Comparison of ENCODE assay signal across 15 cellular contexts in genomic region chr1:44926311-44926781, GRCh38.
A peak's percentile ranks its signal among the peaks of the same experiment; 100 is the strongest.
DNase-seq lines count a peak whose midpoint lies in the region; ATAC-seq and TF ChIP-seq lines count a peak whose summit lies in the region.
"Had no signal": no experiment of that assay in that cellular context is flagged by ENCODE, and none has a peak within 500 bp of the region (broad histone marks: within the 10 kb centered on the region; RNA-seq: fewer than 3 reads in every experiment).

No MANE protein-coding gene starts in this region.

- peak overlapping the region; percentile 42; the same call in 1 of the 2 replicates for H3K14ac ChIP-seq in IMR-90 (replicated peaks; ENCODE audit: low read depth, low read length)

- peak overlapping the region; percentile 56 for H4K5ac ChIP-seq in IMR-90 (ENCODE audit: low read depth, low read length)

- no peaks in the 10 kb centered on the region; the same call in 1 of the 2 replicates for H4K20me1 ChIP-seq in IMR-90 (ENCODE audit: insufficient read depth, low read length)
- H4K20me1 ChIP-seq in neural progenitor cell (ENCODE audit: low read depth) = no peaks in the 10 kb centered on the region

- DNase-seq in AG08396 (ENCODE audit: low spot score) (peak; percentile 16), IMR-90 (peak; percentile 66), chondrocyte (ENCODE audit: low spot score) (no peak), neural progenitor cell (ENCODE audit: low spot score) (no peak), SKM-1 (lab: John Stamatoyannopoulos, UW; ENCODE audit: unreplicated experiment) (no peak), progenitor cell of endocrine pancreas (ENCODE audit: low spot score, unreplicated experiment) (no peak)
- DNase-seq in central memory CD4-positive, alpha-beta T cell = no peak
- DNase-seq in activated naive CD4-positive, alpha-beta T cell treated with anti-CD3 and anti-CD28 coated beads, Interleukin-2, amount 50 U/mL, for 16 hours = no peak
- DNase-seq: activated CD4-positive, alpha-beta T cell treated with anti-CD3 and anti-CD28 coated beads for 4 hours; activated naive CD8-positive, alpha-beta T cell treated with anti-CD3 and anti-CD28 coated beads, Interleukin-2, amount 10 ng/mL, durations not matched to agents 7 days and 5 days; immature natural killer cell; naive thymus-derived CD4-positive, alpha-beta T cell; NCI-H2081; NCI-H526 treated with DMSO at 0.1 percent for 48 hours; OCI-M1 had no signal

- no TSS peak for BruUV-seq in IMR-90 (replicated peaks; lab: Mats Ljungman, UMichigan)

- peaks cover 3% of the 10 kb centered on the region for H3K36me3 Mint-ChIP-seq in chondrocyte (ENCODE audit: low read depth)
- peaks cover 9% of the 10 kb centered on the region for H3K36me3 Mint-ChIP-seq in neural progenitor cell
- peaks cover 9% of the 10 kb centered on the region for H3K36me3 Mint-ChIP-seq in progenitor cell of endocrine pancreas (ENCODE audit: insufficient read depth)

- peak overlapping the region; percentile 39; the same call in 1 of the 2 replicates for H3K18ac ChIP-seq in IMR-90 (ENCODE audit: low read depth, low read length)

- H3K36me3 ChIP-seq in IMR-90 (ENCODE audit: control insufficient read depth, insufficient read depth, low read length) = no peaks in the 10 kb centered on the region
- no peaks in the 10 kb centered on the region for H3K36me3 ChIP-seq in neural progenitor cell

- H3K27me3 ChIP-seq in IMR-90 (ENCODE audit: control insufficient read depth, insufficient read depth, low read length) (no peaks in the 10 kb centered on the region), neural progenitor cell (no peaks in the 10 kb centered on the region)

- H3K4me1 ChIP-seq in IMR-90 (ENCODE audit: control insufficient read depth, insufficient read depth, low read length) (peaks cover 12% of the 10 kb centered on the region), neural progenitor cell (no peaks in the 10 kb centered on the region)

- no peak for TF ChIP-seq RAD21 in IMR-90 (IDR thresholded peaks at IDR 0.05; ENCODE audit: low read length)

- ATAC-seq in IMR-90 (ENCODE audit: low read depth) = peak; percentile 35
- ATAC-seq: naive thymus-derived CD4-positive, alpha-beta T cell had no signal

- intact Hi-C loops in IMR-90 (cut with micrococcal nuclease) = no loop called here

- TF ChIP-seq CTCF in IMR-90 (conservative IDR thresholded peaks at IDR 0.05; ENCODE audit: low read depth, low read length) (no peak), chondrocyte (IDR thresholded peaks at IDR 0.05) (no peak), neural progenitor cell (IDR thresholded peaks at IDR 0.05) (no peak), progenitor cell of endocrine pancreas (IDR thresholded peaks at IDR 0.05; ENCODE audit: unreplicated experiment) (no peak)

- peaks cover 7% of the 10 kb centered on the region for H3K9me3 Mint-ChIP-seq in chondrocyte (ENCODE audit: low read depth)
- H3K9me3 Mint-ChIP-seq in neural progenitor cell = no peaks in the 10 kb centered on the region
- H3K9me3 Mint-ChIP-seq in progenitor cell of endocrine pancreas (ENCODE audit: low read depth) = no peaks in the 10 kb centered on the region
- H3K9me3 Mint-ChIP-seq: activated naive CD8-positive, alpha-beta T cell treated with anti-CD3 and anti-CD28 coated beads, Interleukin-2, amount 10 ng/mL, durations not matched to agents 7 days and 5 days; immature natural killer cell; naive thymus-derived CD4-positive, alpha-beta T cell had no signal

- dilution Hi-C loops in IMR-90 (cut with HindIII; ENCODE audit: low sequenced_read_pairs, unreplicated experiment) = no loop called here

- peak overlapping the region; percentile 64 for H2BK5ac ChIP-seq in IMR-90 (ENCODE audit: low read depth, low read length, poor library complexity, severe bottlenecking)

- H3K9me3 ChIP-seq in IMR-90 (ENCODE audit: control insufficient read depth, insufficient read depth, low read length) (peaks cover 2% of the 10 kb centered on the region; the same call in 1 of the 2 replicates), neural progenitor cell (ENCODE audit: low read depth) (no peaks in the 10 kb centered on the region)

- H2AK5ac ChIP-seq in IMR-90 (ENCODE audit: low read depth, low read length) = peak overlapping the region; percentile 79; the same call in 1 of the 2 replicates

- H3K4ac ChIP-seq in IMR-90 (ENCODE audit: low read depth, low read length) = peak overlapping the region; percentile 61

- no peaks in the 10 kb centered on the region for H3K79me2 ChIP-seq in neural progenitor cell (ENCODE audit: low read depth)

- WGBS in IMR-90 (ENCODE audit: extremely low coverage in 2 of 2, insufficient read length in 1 of 2), 2 experiments = no CpG with 5 or more reads among the region's 1 CpG

- CTCF ChIA-PET in IMR-90 (lab: Yijun Ruan, JAX) = interaction anchor here (0.6 to 1.3 kb wide), 3 partner anchors 13 to 37 kb away, joined by 3 to 4 read pairs (median 3); no protein-coding TSS in a partner anchor

- H3K9me1 ChIP-seq in IMR-90 (ENCODE audit: insufficient read depth, low read length) = peaks cover 6% of the 10 kb centered on the region; the same call in 1 of the 2 replicates

- peaks cover 64% of the 10 kb centered on the region for H3K4me1 Mint-ChIP-seq in chondrocyte (ENCODE audit: low read depth)
- H3K4me1 Mint-ChIP-seq in neural progenitor cell = no peaks in the 10 kb centered on the region
- no peaks in the 10 kb centered on the region for H3K4me1 Mint-ChIP-seq in progenitor cell of endocrine pancreas (ENCODE audit: low read depth)
- H3K4me1 Mint-ChIP-seq: activated naive CD8-positive, alpha-beta T cell treated with anti-CD3 and anti-CD28 coated beads, Interleukin-2, amount 10 ng/mL, durations not matched to agents 7 days and 5 days; immature natural killer cell had no signal

- no peak overlapping the region for H3K9ac ChIP-seq in IMR-90 (ENCODE audit: low read depth, low read length)
- H3K9ac ChIP-seq in neural progenitor cell = no peak overlapping the region

- peak overlapping the region; percentile 59 for H2BK120ac ChIP-seq in IMR-90 (ENCODE audit: low read depth, low read length)

- POLR2A ChIA-PET in IMR-90 (lab: Charles Lee; ENCODE audit: unreplicated experiment) = no interaction called here

- in situ Hi-C loops in IMR-90 (cut with MboI; ENCODE audit: low sequenced_read_pairs) = no loop called here

- H2BK15ac ChIP-seq in IMR-90 (ENCODE audit: low read depth, low read length) = peak overlapping the region; percentile 12; the same call in 1 of the 3 replicates

- H3K23ac ChIP-seq in IMR-90 (ENCODE audit: low read depth, low read length) = peak overlapping the region; percentile 44; the same call in 1 of the 2 replicates

- H3K4me3 ChIP-seq in IMR-90 (ENCODE audit: insufficient read depth, low read depth, low read length) (no peak overlapping the region), neural progenitor cell (no peak overlapping the region)

- H3K4me2 ChIP-seq in IMR-90 (ENCODE audit: low read depth, low read length) (peak overlapping the region; percentile 31), neural progenitor cell (no peak overlapping the region)

- H4K8ac ChIP-seq in IMR-90 (ENCODE audit: low read depth in 2 of 2, low read length in 2 of 2) = peak overlapping the region in 1 of 2 experiments; percentile 67; a peak in 2 of 4 replicates

- H3F3A ChIP-seq in neural progenitor cell (ENCODE audit: low read depth) = no peaks in the 10 kb centered on the region

- no peak for TF ChIP-seq POLR2A in IMR-90 (IDR thresholded peaks at IDR 0.05; ENCODE audit: low read depth, low read length)

- peak overlapping the region; percentile 66 for H2AK9ac ChIP-seq in IMR-90 (replicated peaks; ENCODE audit: low read depth, low read length, poor library complexity)

- H3K4me3 Mint-ChIP-seq in chondrocyte (ENCODE audit: unreplicated experiment) (no peak overlapping the region), neural progenitor cell (no peak overlapping the region), progenitor cell of endocrine pancreas (ENCODE audit: low read depth) (no peak overlapping the region)
- H3K4me3 Mint-ChIP-seq: activated naive CD8-positive, alpha-beta T cell treated with anti-CD3 and anti-CD28 coated beads, Interleukin-2, amount 10 ng/mL, durations not matched to agents 7 days and 5 days; immature natural killer cell; naive thymus-derived CD4-positive, alpha-beta T cell had no signal

- H3K79me1 ChIP-seq in IMR-90 (ENCODE audit: low read depth in 1 of 2, low read length in 2 of 2) = 0 out of 4 replicates have a peak, but pooled peaks cover 0 to 3% of the 10 kb centered on the region in 2 experiments

- no peak overlapping the region for H3K56ac ChIP-seq in IMR-90 (ENCODE audit: extremely low read depth, insufficient read depth, low read length)

- H3K27ac Mint-ChIP-seq in chondrocyte (ENCODE audit: unreplicated experiment) (peak overlapping the region; percentile 98), neural progenitor cell (peak overlapping the region; percentile 21), progenitor cell of endocrine pancreas (no peak overlapping the region)
- H3K27ac Mint-ChIP-seq: activated naive CD8-positive, alpha-beta T cell treated with anti-CD3 and anti-CD28 coated beads, Interleukin-2, amount 10 ng/mL, durations not matched to agents 7 days and 5 days; naive thymus-derived CD4-positive, alpha-beta T cell had no signal

- H2AFZ ChIP-seq in IMR-90 (replicated peaks; ENCODE audit: low read length, poor library complexity) = no peak overlapping the region
- no peak overlapping the region for H2AFZ ChIP-seq in neural progenitor cell (replicated peaks)

- H3K27me3 Mint-ChIP-seq in chondrocyte (ENCODE audit: low read depth) (no peaks in the 10 kb centered on the region), neural progenitor cell (ENCODE audit: insufficient read depth, low read depth) (no peaks in the 10 kb centered on the region), progenitor cell of endocrine pancreas (no peaks in the 10 kb centered on the region)
- H3K27me3 Mint-ChIP-seq: activated naive CD8-positive, alpha-beta T cell treated with anti-CD3 and anti-CD28 coated beads, Interleukin-2, amount 10 ng/mL, durations not matched to agents 7 days and 5 days; naive thymus-derived CD4-positive, alpha-beta T cell had no signal

- H2BK20ac ChIP-seq in IMR-90 (ENCODE audit: low read depth, low read length) = peak overlapping the region; percentile 71; the same call in 1 of the 2 replicates

- H3K27ac ChIP-seq in IMR-90 (ENCODE audit: insufficient read depth, low read length) (peak overlapping the region; percentile 39; the same call in 1 of the 2 replicates), neural progenitor cell (no peak overlapping the region)

- H4K91ac ChIP-seq in IMR-90 (ENCODE audit: insufficient read depth, low read depth, low read length) = peak overlapping the region; percentile 9; the same call in 1 of the 2 replicates

TF ChIP-seq in IMR-90, 13 proteins besides CTCF, POLR2A, EP300 and RAD21 (continues in another document):
- TF ChIP-seq, protein P1, sequence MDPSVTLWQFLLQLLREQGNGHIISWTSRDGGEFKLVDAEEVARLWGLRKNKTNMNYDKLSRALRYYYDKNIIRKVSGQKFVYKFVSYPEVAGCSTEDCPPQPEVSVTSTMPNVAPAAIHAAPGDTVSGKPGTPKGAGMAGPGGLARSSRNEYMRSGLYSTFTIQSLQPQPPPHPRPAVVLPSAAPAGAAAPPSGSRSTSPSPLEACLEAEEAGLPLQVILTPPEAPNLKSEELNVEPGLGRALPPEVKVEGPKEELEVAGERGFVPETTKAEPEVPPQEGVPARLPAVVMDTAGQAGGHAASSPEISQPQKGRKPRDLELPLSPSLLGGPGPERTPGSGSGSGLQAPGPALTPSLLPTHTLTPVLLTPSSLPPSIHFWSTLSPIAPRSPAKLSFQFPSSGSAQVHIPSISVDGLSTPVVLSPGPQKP (IDR thresholded peaks at IDR 0.05; ENCODE audit: borderline replicate concordance, low read depth, low read length) = no peak

Comparison
In these comparisons a context has a peak if more than half of its experiments do, and no peak if none do; other contexts are left out.
1. DNase-seq: peak in AG08396 (single experiment) and IMR-90 (single experiment); none in chondrocyte (single experiment), neural progenitor cell (single experiment), central memory CD4-positive, alpha-beta T cell (single experiment), activated naive CD4-positive, alpha-beta T cell treated with anti-CD3 and anti-CD28 coated beads, Interleukin-2, amount 50 U/mL, for 16 hours (single experiment), SKM-1 (single experiment) and progenitor cell of endocrine pancreas (single experiment).